9 cellular contexts compared by ENCODE assay signal in genomic region chr17:19063326-19063956, GRCh38. TPM values are rescaled to one million over a fixed set of nuclear protein-coding genes. Genes with fewer than 3 reads are reported as not detected.
A peak's percentile ranks its signal among the peaks of the same experiment; 100 is the strongest.
DNase-seq lines count a peak whose midpoint lies in the region; ATAC-seq and TF ChIP-seq lines count a peak whose summit lies in the region.
"Not testable (repeated sequence)": the region's sequence is repeated elsewhere in the genome, so short reads cannot be mapped to it uniquely, and the experiment has no call there.
"Had no signal": no experiment of that assay in that cellular context is flagged by ENCODE, and none has a peak within 500 bp of the region (broad histone marks: within the 10 kb centered on the region; RNA-seq: fewer than 3 reads in every experiment).

No MANE protein-coding gene starts in this region.

- H3K9ac ChIP-seq in OCI-LY1 (ENCODE audit: low read length); parathyroid adenoma: not testable (repeated sequence)

- H3K27ac ChIP-seq in OCI-LY1 (ENCODE audit: low read depth, low read length, poor library complexity, severe bottlenecking), result peak overlapping the region; percentile 63
- H3K27ac ChIP-seq in parathyroid adenoma, result peak overlapping the region; percentile 39

- not testable (repeated sequence) for H3K4me2 ChIP-seq in OCI-LY1 (ENCODE audit: low read length); parathyroid adenoma (ENCODE audit: low read length)

- H3F3A ChIP-seq in OCI-LY1 (ENCODE audit: insufficient read depth, low read length), result not testable (repeated sequence)

- CTCF ChIA-PET in activated CD8-positive, alpha-beta T cell treated with anti-CD3 and anti-CD28 coated beads for 36 hours (lab: Charles Lee), result not testable (repeated sequence)

- not testable (repeated sequence) for H3K27me3 ChIP-seq in BE2C; OCI-LY1 (ENCODE audit: insufficient read depth, low read length); parathyroid adenoma (ENCODE audit: control insufficient read depth, insufficient read depth, low read length)

- not testable (repeated sequence) for H3K36me3 ChIP-seq in BE2C; OCI-LY1 (ENCODE audit: insufficient read depth, low read length); parathyroid adenoma (ENCODE audit: control insufficient read depth, insufficient read depth, low read length)

- H3K4me1 Mint-ChIP-seq in activated CD8-positive, alpha-beta T cell treated with anti-CD3 and anti-CD28 coated beads for 36 hours (ENCODE audit: low read depth); activated naive CD8-positive, alpha-beta T cell treated with anti-CD3 and anti-CD28 coated beads, Interleukin-2, amount 50 U/mL, for 24 hours: not testable (repeated sequence)

- H3K9me3 ChIP-seq in BE2C; OCI-LY1 (ENCODE audit: low read length); parathyroid adenoma (ENCODE audit: control insufficient read depth, low read length): not testable (repeated sequence)

- peak; percentile 73 for DNase-seq in BE2C
- peak; percentile 96 for DNase-seq in activated CD8-positive, alpha-beta T cell treated with anti-CD3 and anti-CD28 coated beads for 36 hours
- peak; percentile 93 for DNase-seq in activated naive CD8-positive, alpha-beta T cell treated with anti-CD3 and anti-CD28 coated beads, Interleukin-2, amount 50 U/mL, for 24 hours
- peak; percentile 69 for DNase-seq in left cardiac atrium
- peak; percentile 73 to 78 for DNase-seq in stimulated activated CD8-positive, alpha-beta memory T cell treated with anti-CD3 and anti-CD28 coated beads, Interleukin-15, amount 100 ng/mL, for 48 hours (ENCODE audit: low read depth in 2 of 2)

- POLR2A ChIA-PET in activated CD8-positive, alpha-beta T cell treated with anti-CD3 and anti-CD28 coated beads for 36 hours (lab: Charles Lee), result interaction anchor here (0.6 kb wide), 1 partner anchor 132 kb away, joined by 3 read pairs; no protein-coding TSS in a partner anchor

- not testable (repeated sequence) for H3K27me3 Mint-ChIP-seq in activated CD8-positive, alpha-beta T cell treated with anti-CD3 and anti-CD28 coated beads for 36 hours; activated naive CD8-positive, alpha-beta T cell treated with anti-CD3 and anti-CD28 coated beads, Interleukin-2, amount 50 U/mL, for 24 hours

- H3K4me3 ChIP-seq in BE2C (ENCODE audit: low read depth, low read length); OCI-LY1 (ENCODE audit: low read depth, low read length, poor library complexity, severe bottlenecking); parathyroid adenoma (ENCODE audit: low read depth, low read length): not testable (repeated sequence)

- not testable (repeated sequence) for H3K9me2 ChIP-seq in OCI-LY1 (ENCODE audit: low read depth, low read length)

- H3K36me3 Mint-ChIP-seq in activated CD8-positive, alpha-beta T cell treated with anti-CD3 and anti-CD28 coated beads for 36 hours (ENCODE audit: low read depth); activated naive CD8-positive, alpha-beta T cell treated with anti-CD3 and anti-CD28 coated beads, Interleukin-2, amount 50 U/mL, for 24 hours (ENCODE audit: low read depth): not testable (repeated sequence)

- peak overlapping the region; percentile 68 for H3K4me3 Mint-ChIP-seq in activated CD8-positive, alpha-beta T cell treated with anti-CD3 and anti-CD28 coated beads for 36 hours
- H3K4me3 Mint-ChIP-seq in activated naive CD8-positive, alpha-beta T cell treated with anti-CD3 and anti-CD28 coated beads, Interleukin-2, amount 50 U/mL, for 24 hours, result peak overlapping the region; percentile 62

- intact Hi-C loops in activated CD8-positive, alpha-beta T cell treated with anti-CD3 and anti-CD28 coated beads for 36 hours (cut with micrococcal nuclease); left cardiac atrium (cut with DNase I): not testable (repeated sequence)

- H3K4me1 ChIP-seq in BE2C; OCI-LY1 (ENCODE audit: insufficient read depth, low read length, severe bottlenecking); parathyroid adenoma: not testable (repeated sequence)

- H2AFZ ChIP-seq in OCI-LY1 (ENCODE audit: low read length); parathyroid adenoma: not testable (repeated sequence)

- not testable (repeated sequence) for TF ChIP-seq CTCF in BE2C (IDR thresholded peaks at IDR 0.05; ENCODE audit: low read depth, low read length); OCI-LY1 (IDR thresholded peaks at IDR 0.05; ENCODE audit: low read length); activated CD8-positive, alpha-beta T cell treated with anti-CD3 and anti-CD28 coated beads for 36 hours (IDR thresholded peaks at IDR 0.05); parathyroid adenoma (IDR thresholded peaks at IDR 0.05)

- not testable (repeated sequence) for H3K9me3 Mint-ChIP-seq in activated CD8-positive, alpha-beta T cell treated with anti-CD3 and anti-CD28 coated beads for 36 hours; activated naive CD8-positive, alpha-beta T cell treated with anti-CD3 and anti-CD28 coated beads, Interleukin-2, amount 50 U/mL, for 24 hours

- H3K27ac Mint-ChIP-seq in activated CD8-positive, alpha-beta T cell treated with anti-CD3 and anti-CD28 coated beads for 36 hours, result peak overlapping the region; percentile 92
- H3K27ac Mint-ChIP-seq in activated naive CD8-positive, alpha-beta T cell treated with anti-CD3 and anti-CD28 coated beads, Interleukin-2, amount 50 U/mL, for 24 hours, result peak overlapping the region; percentile 90

- H3K79me2 ChIP-seq in OCI-LY1 (ENCODE audit: insufficient read depth, low read length); parathyroid adenoma: not testable (repeated sequence)

- not testable (repeated sequence) for H4K20me1 ChIP-seq in OCI-LY1 (ENCODE audit: insufficient read depth, low read length)

- ATAC-seq in GM21390 (IDR thresholded peaks at IDR 0.05; ENCODE audit: unreplicated experiment) (peak; percentile 45), left cardiac atrium (peak in 1 of 2 donors; percentile 66)
- peak; percentile 42 for ATAC-seq in activated CD8-positive, alpha-beta T cell treated with anti-CD3 and anti-CD28 coated beads for 36 hours
- ATAC-seq in activated naive CD8-positive, alpha-beta T cell treated with anti-CD3 and anti-CD28 coated beads, Interleukin-2, amount 50 U/mL, for 24 hours, result peak; percentile 69

RNA-seq across cellular contexts. Expression of gene GRAP, which starts 16.7 kb away (rescaled TPM):
- 0.25 TPM for polyA plus RNA-seq in BE2C (2012; ENCODE audit: insufficient read depth, insufficient read length, low read depth)
- total RNA-seq in activated CD8-positive, alpha-beta T cell treated with anti-CD3 and anti-CD28 coated beads for 36 hours, result 10 to 100 TPM; 11.9 to 12.2 TPM
- 1 to 10 TPM; 1.6 to 3.2 TPM for total RNA-seq in left cardiac atrium
- total RNA-seq: osteoblast had no signal

RNA-seq across cellular contexts. Expression of gene FAM83G, which starts 58.9 kb away (rescaled TPM):
- polyA plus RNA-seq in BE2C (2012; ENCODE audit: insufficient read depth, insufficient read length, low read depth), result 0.15 TPM
- 10 to 100 TPM; 11.9 to 12.1 TPM for total RNA-seq in activated CD8-positive, alpha-beta T cell treated with anti-CD3 and anti-CD28 coated beads for 36 hours
- 10 to 100 TPM; 23.3 to 24.8 TPM for total RNA-seq in left cardiac atrium
